21 cellular contexts compared by ENCODE assay signal in the genomic region with DNA sequence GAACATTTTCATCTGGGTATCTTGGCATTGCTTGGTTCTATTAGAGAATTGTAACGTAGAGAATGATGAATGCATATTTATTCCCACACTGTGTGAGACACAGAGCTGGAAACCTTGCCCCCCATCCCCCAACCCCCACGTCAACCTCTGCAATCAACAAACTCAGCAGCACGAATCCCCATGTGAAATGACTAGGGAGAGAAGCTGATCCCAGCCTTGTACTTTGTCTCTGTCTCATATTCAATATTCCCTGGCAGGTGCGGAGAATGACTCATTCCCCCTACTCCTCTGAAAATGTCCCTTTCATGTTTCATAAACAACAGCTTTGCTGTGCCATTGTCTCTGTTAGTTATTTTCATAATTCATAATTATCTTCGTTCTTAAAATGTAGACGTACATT.
"Had no signal": no experiment of that assay in that cellular context is flagged by ENCODE, and none has a peak within 500 bp of the region (broad histone marks: within the 10 kb centered on the region; RNA-seq: fewer than 3 reads in every experiment).

No MANE protein-coding gene starts in this region.

- H3K27ac ChIP-seq: adrenal gland, heart right ventricle, left ventricle myocardium inferior, neural progenitor cell, prostate gland, right atrium auricular region, tibial artery, WERI-Rb-1 had no signal

- H2AFZ ChIP-seq: neural progenitor cell had no signal

- H3K4me1 Mint-ChIP-seq: neural progenitor cell had no signal

- H3K9me3 ChIP-seq: adrenal gland, prostate gland had no signal

- H3K27me3 Mint-ChIP-seq: memory B cell; naive thymus-derived CD4-positive, alpha-beta T cell had no signal

- H3K4me2 ChIP-seq: neural progenitor cell had no signal

- H3K27ac Mint-ChIP-seq: activated naive CD4-positive, alpha-beta T cell treated with anti-CD3 and anti-CD28 coated beads, Interleukin-2, amount 50 U/mL, for 72 hours; activated T-helper 1 cell treated with anti-CD3 and anti-CD28 coated beads, Interleukin-12 subunit alpha, Interleukin-12 subunit beta, Interleukin-2, Interleukin-4 antibody, amounts not matched to agents 30 ng/mL and 10 ng/mL and 1 ng/mL, durations not matched to agents 14 hours and 24 hours and 36 hours; immature natural killer cell; memory B cell; naive thymus-derived CD4-positive, alpha-beta T cell; neural progenitor cell had no signal

- H3K4me1 ChIP-seq: adrenal gland, heart right ventricle, left ventricle myocardium inferior, neural progenitor cell, prostate gland, right atrium auricular region, tibial artery had no signal

- H3K36me3 Mint-ChIP-seq: neural progenitor cell had no signal

- H3K27me3 ChIP-seq: adrenal gland, neural progenitor cell, right atrium auricular region, tibial artery had no signal

- H3K9ac ChIP-seq: neural progenitor cell had no signal

- H3K4me3 Mint-ChIP-seq: activated T-helper 1 cell treated with anti-CD3 and anti-CD28 coated beads, Interleukin-12 subunit alpha, Interleukin-12 subunit beta, Interleukin-2, Interleukin-4 antibody, amounts not matched to agents 30 ng/mL and 10 ng/mL and 1 ng/mL, durations not matched to agents 14 hours and 24 hours and 36 hours; memory B cell; naive thymus-derived CD4-positive, alpha-beta T cell; neural progenitor cell had no signal

- DNase-seq: activated CD4-positive, alpha-beta T cell treated with anti-CD3 and anti-CD28 coated beads, Interleukin-2, amount 50 U/mL, for 4 hours; activated gamma-delta T cell treated with Interleukin-2 at 50 U/mL for 16 hours; effector CD4-positive, alpha-beta T cell; heart right ventricle; immature natural killer cell; kidney glomerular epithelial cell; left ventricle myocardium inferior; naive thymus-derived CD4-positive, alpha-beta T cell; stimulated activated CD4-positive, alpha-beta T cell treated with anti-CD3 and anti-CD28 coated beads, Interleukin-2, amount 100 ng/mL, for 24 hours; stimulated activated naive CD8-positive, alpha-beta T cell treated with anti-CD3 and anti-CD28 coated beads, Interleukin-15, Interleukin-2, amounts not matched to agents 100 U/mL and 50 U/mL, for 24 hours; substantia nigra; tibial artery; WERI-Rb-1 had no signal

- ATAC-seq: activated naive CD4-positive, alpha-beta T cell treated with anti-CD3 and anti-CD28 coated beads, Interleukin-2, amount 50 U/mL, for 72 hours; esophagus mucosa; heart right ventricle; naive thymus-derived CD4-positive, alpha-beta T cell; stimulated activated naive CD8-positive, alpha-beta T cell treated with anti-CD3 and anti-CD28 coated beads, Interleukin-15, Interleukin-2, amounts not matched to agents 100 U/mL and 50 U/mL, for 24 hours had no signal
